11 cellular contexts compared by ENCODE assay signal in the genomic region with DNA sequence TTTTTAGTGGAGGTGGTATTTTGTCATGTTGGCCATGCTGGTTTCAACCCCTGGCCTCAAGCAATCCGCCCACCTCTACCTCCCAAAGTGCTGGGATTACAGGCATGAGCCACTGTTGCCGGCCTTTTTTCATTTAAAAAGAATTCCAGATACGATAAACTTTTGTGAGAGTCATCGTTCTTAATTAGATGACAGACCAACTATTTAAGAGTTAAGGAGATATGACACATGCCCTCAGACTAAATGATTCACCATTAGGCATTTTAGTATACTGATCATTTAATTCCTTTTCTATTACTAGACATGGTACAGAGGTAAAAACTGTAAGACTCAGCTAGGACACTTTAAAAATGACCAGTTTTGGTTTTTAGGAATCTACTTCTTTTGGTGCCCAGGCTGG. TPM values are rescaled to one million over a fixed set of nuclear protein-coding genes. Genes with fewer than 3 reads are reported as not detected.
DNase-seq lines count a peak whose midpoint lies in the region; ATAC-seq and TF ChIP-seq lines count a peak whose summit lies in the region.
"Had no signal": no experiment of that assay in that cellular context is flagged by ENCODE, and none has a peak within 500 bp of the region (broad histone marks: within the 10 kb centered on the region; RNA-seq: fewer than 3 reads in every experiment).

No MANE protein-coding gene starts in this region.

- peaks cover 68% of the 10 kb centered on the region for H3K79me2 ChIP-seq in fibroblast of lung (ENCODE audit: control insufficient read depth, insufficient read depth, low read length)

- peaks cover 21% of the 10 kb centered on the region for H3K36me3 Mint-ChIP-seq in activated CD8-positive, alpha-beta memory T cell treated with anti-CD3 and anti-CD28 coated beads, Interleukin-2, amount 10 ng/mL, durations not matched to agents 7 days and 5 days
- H3K36me3 Mint-ChIP-seq in stimulated activated memory B cell treated with anti-CD40 and anti-IgM and Interleukin-4, amounts not matched to agents 10 μg/mL and 1 μg/mL and 100 μg/mL, for 72 hours, result peaks cover 17% of the 10 kb centered on the region

- H3K4me1 ChIP-seq in fibroblast of lung (ENCODE audit: control insufficient read depth, extremely low read depth, insufficient read depth, low read length), result peaks cover 13% of the 10 kb centered on the region

- peak overlapping the region in 3 of 4 experiments; percentile 42 to 95 (median 75) for H3K4me3 ChIP-seq in fibroblast of lung (replicated peaks in 1 of 4; ENCODE audit: control extremely low read depth in 1 of 4, insufficient read depth in 1 of 4, low read depth in 3 of 4, low read length in 4 of 4)
- H3K4me3 ChIP-seq: body of pancreas had no signal

- no peaks in the 10 kb centered on the region for H4K20me1 ChIP-seq in fibroblast of lung (ENCODE audit: control insufficient read depth, extremely low read depth, insufficient read depth, low read length)

- H3K9ac ChIP-seq in fibroblast of lung (ENCODE audit: insufficient read depth, low read length), result no peak overlapping the region

- TF ChIP-seq CTCF in RWPE1 (conservative IDR thresholded peaks at IDR 0.05; ENCODE audit: low read depth) (no peak), fibroblast of lung (conservative IDR thresholded peaks at IDR 0.05 in 1 of 2, IDR thresholded peaks at IDR 0.05 in 1 of 2; ENCODE audit: low read depth in 1 of 2, low read length in 2 of 2) (no peak)

- no peak overlapping the region for H3K4me3 Mint-ChIP-seq in activated CD8-positive, alpha-beta memory T cell treated with anti-CD3 and anti-CD28 coated beads, Interleukin-2, amount 10 ng/mL, durations not matched to agents 7 days and 5 days
- H3K4me3 Mint-ChIP-seq in stimulated activated memory B cell treated with anti-CD40 and anti-IgM and Interleukin-4, amounts not matched to agents 10 μg/mL and 1 μg/mL and 100 μg/mL, for 72 hours, result peak overlapping the region; percentile 99

- H2AFZ ChIP-seq in fibroblast of lung (ENCODE audit: low read length), result no peak overlapping the region

- H3K27ac ChIP-seq in RWPE1 (peak overlapping the region; percentile 53; the same call in 1 of the 2 replicates), fibroblast of lung (ENCODE audit: insufficient read depth, low read length) (peak overlapping the region; percentile 82)

- no peaks in the 10 kb centered on the region for H3K9me3 ChIP-seq in fibroblast of lung (ENCODE audit: control insufficient read depth, insufficient read depth, low read depth, low read length)
- H3K9me3 ChIP-seq: body of pancreas had no signal

- POLR2A ChIA-PET in RWPE1 (lab: Yijun Ruan, JAX; ENCODE audit: low non-redundant PET), result no interaction called here

- peaks cover 63% of the 10 kb centered on the region for H3K4me1 Mint-ChIP-seq in activated CD8-positive, alpha-beta memory T cell treated with anti-CD3 and anti-CD28 coated beads, Interleukin-2, amount 10 ng/mL, durations not matched to agents 7 days and 5 days
- H3K4me1 Mint-ChIP-seq in stimulated activated memory B cell treated with anti-CD40 and anti-IgM and Interleukin-4, amounts not matched to agents 10 μg/mL and 1 μg/mL and 100 μg/mL, for 72 hours, result peaks cover 72% of the 10 kb centered on the region

- H3K36me3 ChIP-seq in fibroblast of lung (ENCODE audit: control insufficient read depth, insufficient read depth, low read length), result peaks cover 14% of the 10 kb centered on the region

- H3K27me3 Mint-ChIP-seq in activated CD8-positive, alpha-beta memory T cell treated with anti-CD3 and anti-CD28 coated beads, Interleukin-2, amount 10 ng/mL, durations not matched to agents 7 days and 5 days, result no peaks in the 10 kb centered on the region
- no peaks in the 10 kb centered on the region for H3K27me3 Mint-ChIP-seq in stimulated activated memory B cell treated with anti-CD40 and anti-IgM and Interleukin-4, amounts not matched to agents 10 μg/mL and 1 μg/mL and 100 μg/mL, for 72 hours

- no peak overlapping the region for H3K27ac Mint-ChIP-seq in activated CD8-positive, alpha-beta memory T cell treated with anti-CD3 and anti-CD28 coated beads, Interleukin-2, amount 10 ng/mL, durations not matched to agents 7 days and 5 days
- H3K27ac Mint-ChIP-seq in stimulated activated memory B cell treated with anti-CD40 and anti-IgM and Interleukin-4, amounts not matched to agents 10 μg/mL and 1 μg/mL and 100 μg/mL, for 72 hours, result peak overlapping the region; percentile 98

- DNase-seq in activated CD8-positive, alpha-beta memory T cell treated with anti-CD3 and anti-CD28 coated beads for 24 hours, result peak; percentile 15
- DNase-seq in activated CD8-positive, alpha-beta memory T cell treated with anti-CD3 and anti-CD28 coated beads, Interleukin-2, amount 10 ng/mL, durations not matched to agents 7 days and 5 days, result no peak
- DNase-seq in RWPE1 (ENCODE audit: low spot score), result peak; percentile 86
- peak in 1 of 2 donors; percentile 96 for DNase-seq in fibroblast of lung (ENCODE audit: low read depth in 2 of 2)
- no peak for DNase-seq in T-helper 1 cell
- DNase-seq in medulla oblongata (ENCODE audit: extremely low spot score), result no peak
- DNase-seq: body of pancreas, NCI-H524, occipital lobe had no signal

- H3K27me3 ChIP-seq in fibroblast of lung (ENCODE audit: control insufficient read depth, insufficient read depth, low read length), result no peaks in the 10 kb centered on the region
- H3K27me3 ChIP-seq: body of pancreas had no signal

- peak overlapping the region; percentile 83 for H3K4me2 ChIP-seq in fibroblast of lung (ENCODE audit: extremely low read depth, insufficient read depth, low read length)

- CTCF ChIA-PET in activated CD8-positive, alpha-beta memory T cell treated with anti-CD3 and anti-CD28 coated beads, Interleukin-2, amount 10 ng/mL, durations not matched to agents 7 days and 5 days (lab: Charles Lee), result interaction anchor here (0.8 kb wide), 1 partner anchor 148 kb away, joined by 5 read pairs; no protein-coding TSS in a partner anchor
- CTCF ChIA-PET in RWPE1 (lab: Yijun Ruan, JAX), result interaction anchor here (0.6 kb wide), 1 partner anchor 1079 kb away, joined by 4 read pairs; no protein-coding TSS in a partner anchor

- no peaks in the 10 kb centered on the region for H3K9me3 Mint-ChIP-seq in activated CD8-positive, alpha-beta memory T cell treated with anti-CD3 and anti-CD28 coated beads, Interleukin-2, amount 10 ng/mL, durations not matched to agents 7 days and 5 days (ENCODE audit: low read depth)
- H3K9me3 Mint-ChIP-seq in stimulated activated memory B cell treated with anti-CD40 and anti-IgM and Interleukin-4, amounts not matched to agents 10 μg/mL and 1 μg/mL and 100 μg/mL, for 72 hours, result no peaks in the 10 kb centered on the region

- ATAC-seq in activated CD8-positive, alpha-beta memory T cell treated with anti-CD3 and anti-CD28 coated beads, Interleukin-2, amount 10 ng/mL, durations not matched to agents 7 days and 5 days, result no peak
- ATAC-seq in stimulated activated memory B cell treated with anti-CD40 and anti-IgM and Interleukin-4, amounts not matched to agents 10 μg/mL and 1 μg/mL and 100 μg/mL, for 72 hours, result no peak
- no peak for ATAC-seq in HG03571 (IDR thresholded peaks at IDR 0.05; ENCODE audit: unreplicated experiment)
- ATAC-seq: body of pancreas had no signal

RNA-seq across cellular contexts. Expression of gene ANKRD13A, which starts 2.4 kb away (rescaled TPM):
- 10 to 100 TPM; 68.6 to 78.2 TPM for total RNA-seq in activated CD8-positive, alpha-beta memory T cell treated with anti-CD3 and anti-CD28 coated beads, Interleukin-2, amount 10 ng/mL, durations not matched to agents 7 days and 5 days
- 82.4 and 168 TPM in 2 replicates for total RNA-seq in fibroblast of lung
- 246 and 340 TPM in 2 replicates for polyA plus RNA-seq in fibroblast of lung
- 132 and 183 TPM in 2 replicates for polyA plus RNA-seq in fibroblast of lung (2012)
- polyA minus RNA-seq in fibroblast of lung (ENCODE audit: low replicate concordance), result 302 and 374 TPM in 2 replicates

RNA-seq across cellular contexts. Expression of gene GIT2, which starts 5.4 kb away (rescaled TPM):
- 10 to 100 TPM; 90.6 to 92.3 TPM for total RNA-seq in activated CD8-positive, alpha-beta memory T cell treated with anti-CD3 and anti-CD28 coated beads, Interleukin-2, amount 10 ng/mL, durations not matched to agents 7 days and 5 days
- total RNA-seq in fibroblast of lung, result 30.3 and 47.9 TPM in 2 replicates
- 53.5 and 54.3 TPM in 2 replicates for polyA plus RNA-seq in fibroblast of lung
- 35.3 and 39.9 TPM in 2 replicates for polyA plus RNA-seq in fibroblast of lung (2012)
- polyA minus RNA-seq in fibroblast of lung (ENCODE audit: low replicate concordance), result 53.2 and 56.8 TPM in 2 replicates

RNA-seq across cellular contexts. Expression of gene C12orf76, which starts 46.7 kb away (rescaled TPM):
- total RNA-seq in activated CD8-positive, alpha-beta memory T cell treated with anti-CD3 and anti-CD28 coated beads, Interleukin-2, amount 10 ng/mL, durations not matched to agents 7 days and 5 days, result 10 to 100 TPM; 14.8 to 17.3 TPM
- total RNA-seq in fibroblast of lung, result 17.2 and 20.8 TPM in 2 replicates
- polyA plus RNA-seq in fibroblast of lung, result 5.5 and 8.5 TPM in 2 replicates
- 5.1 and 10.2 TPM in 2 replicates for polyA plus RNA-seq in fibroblast of lung (2012)
- polyA minus RNA-seq in fibroblast of lung (ENCODE audit: low replicate concordance), result 1.6 and 16.4 TPM in 2 replicates

Comparison
In these comparisons a context has a peak if more than half of its experiments do, and no peak if none do; other contexts are left out.
1. DNase-seq: peak in activated CD8-positive, alpha-beta memory T cell treated with anti-CD3 and anti-CD28 coated beads for 24 hours (single experiment) and RWPE1 (single experiment); none in activated CD8-positive, alpha-beta memory T cell treated with anti-CD3 and anti-CD28 coated beads, Interleukin-2, amount 10 ng/mL, durations not matched to agents 7 days and 5 days (single experiment), T-helper 1 cell (0 of 5) and medulla oblongata (single experiment).